Comparison of ENCODE assay signal across 8 cellular contexts in the genomic region with DNA sequence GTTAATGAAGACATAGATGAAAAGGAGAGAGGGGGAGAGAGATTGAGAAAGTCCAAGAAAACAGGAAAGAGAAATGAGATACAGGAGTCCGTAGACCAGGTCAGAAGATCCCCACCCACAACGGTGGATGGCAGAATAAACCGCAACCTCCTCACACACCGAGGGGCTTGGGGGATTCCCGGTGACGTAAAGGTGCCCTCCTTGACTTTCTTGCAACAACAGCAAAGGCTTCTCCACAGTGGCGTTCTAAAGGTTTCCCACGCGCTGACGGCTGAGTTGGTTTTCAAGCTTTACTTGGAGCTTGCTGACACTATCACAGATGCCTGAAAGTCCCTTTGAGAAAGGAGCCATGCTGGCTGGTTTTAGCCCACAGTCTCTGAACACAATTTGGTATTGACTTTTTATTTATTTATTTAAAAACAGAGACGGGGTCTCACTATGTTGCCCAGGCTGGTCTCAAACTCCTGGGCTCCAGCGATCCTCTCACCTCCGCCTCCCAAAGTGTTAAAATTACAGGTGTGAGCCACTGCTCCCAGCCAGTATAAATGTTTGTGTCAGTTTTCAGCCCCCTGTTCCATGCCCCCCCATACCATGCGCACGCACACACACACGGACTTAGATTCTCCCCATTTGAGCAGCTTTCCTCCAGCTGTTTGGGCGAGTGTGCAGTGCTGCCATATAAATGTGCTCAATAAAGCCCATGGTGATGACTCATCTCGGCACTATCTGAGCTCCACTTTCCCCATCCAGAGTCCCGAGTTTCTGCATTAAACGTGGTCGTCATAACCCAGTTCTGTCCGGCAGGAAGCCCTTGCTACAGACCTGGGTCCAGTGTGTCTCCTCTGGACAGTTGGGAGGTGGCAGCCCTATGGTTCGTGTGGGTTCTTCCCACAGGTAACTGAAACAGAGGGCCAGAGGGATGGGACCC. TPM values are rescaled to one million over a fixed set of nuclear protein-coding genes. Genes with fewer than 3 reads are reported as not detected.
DNase-seq lines count a peak whose midpoint lies in the region; ATAC-seq and TF ChIP-seq lines count a peak whose summit lies in the region.

No MANE protein-coding gene starts in this region.

- no peak overlapping the region for H2AFZ ChIP-seq in hepatocyte

- H3K4me2 ChIP-seq in DOHH2 (ENCODE audit: low read length), result peak overlapping the region; percentile 64
- H3K4me2 ChIP-seq in hepatocyte, result no peak overlapping the region

- H3K9me2 ChIP-seq in DOHH2 (replicated peaks; ENCODE audit: control insufficient read depth, low read length), result no peaks in the 10 kb centered on the region
- H3K9me2 ChIP-seq in hepatocyte (replicated peaks; ENCODE audit: insufficient read depth), result no peaks in the 10 kb centered on the region

- H3K4me3 ChIP-seq in DOHH2 (ENCODE audit: low read length) (peak overlapping the region; percentile 19; the same call in 1 of the 2 replicates), hepatocyte (no peak overlapping the region)

- no peaks in the 10 kb centered on the region for H3K9me3 Mint-ChIP-seq in memory B cell

- POLR2A ChIA-PET in HEK293T (lab: Yijun Ruan, JAX), result interaction anchor here (1.3 kb wide), 1 partner anchor 20 kb away, joined by 5 read pairs; no protein-coding TSS in a partner anchor

- no peaks in the 10 kb centered on the region for H3K27me3 Mint-ChIP-seq in memory B cell

- TF ChIP-seq CTCF in DOHH2 (IDR thresholded peaks at IDR 0.05; ENCODE audit: low read depth, low read length, poor library complexity, severe bottlenecking), result no peak
- TF ChIP-seq CTCF in hepatocyte (IDR thresholded peaks at IDR 0.05; ENCODE audit: poor library complexity), result no peak

- no peaks in the 10 kb centered on the region for H3K27me3 ChIP-seq in DOHH2 (ENCODE audit: control insufficient read depth, low read length)
- no peaks in the 10 kb centered on the region for H3K27me3 ChIP-seq in hepatocyte

- H3K36me3 Mint-ChIP-seq in memory B cell, result peaks cover 1% of the 10 kb centered on the region

- H3K4me1 Mint-ChIP-seq in memory B cell, result peaks cover 26% of the 10 kb centered on the region

- ATAC-seq in GM21786 (IDR thresholded peaks at IDR 0.05; ENCODE audit: unreplicated experiment), result peak; percentile 56
- ATAC-seq in memory B cell (ENCODE audit: low read depth), result peak; percentile 82

- H3K9me3 ChIP-seq in DOHH2 (ENCODE audit: control insufficient read depth, insufficient read depth, low read length) (no peaks in the 10 kb centered on the region), hepatocyte (ENCODE audit: low read depth) (no peaks in the 10 kb centered on the region)

- CTCF ChIA-PET in HEK293T (lab: Yijun Ruan, JAX), result interaction anchor here (0.5 kb wide), 1 partner anchor 19 kb away, joined by 3 read pairs; no protein-coding TSS in a partner anchor

- WGBS in hepatocyte (ENCODE audit: low lambda C conversion rate, missing lambda C conversion rate), result 88% methylated on average over 23 of the region's 23 CpGs

- H3K36me3 ChIP-seq in DOHH2 (ENCODE audit: control insufficient read depth, low read length) (no peaks in the 10 kb centered on the region), hepatocyte (replicated peaks; ENCODE audit: insufficient read depth, low read depth) (no peaks in the 10 kb centered on the region)

- no peaks in the 10 kb centered on the region; the same call in 1 of the 2 replicates for H3F3A ChIP-seq in DOHH2 (ENCODE audit: control insufficient read depth, insufficient read depth)

- H3K79me2 ChIP-seq in DOHH2 (ENCODE audit: control insufficient read depth, low read length) (no peaks in the 10 kb centered on the region), hepatocyte (no peaks in the 10 kb centered on the region)

- no peaks in the 10 kb centered on the region for H4K20me1 ChIP-seq in DOHH2 (ENCODE audit: control insufficient read depth, insufficient read depth, low read depth, low read length)
- H4K20me1 ChIP-seq in hepatocyte (ENCODE audit: insufficient read depth, poor library complexity, severe bottlenecking), result no peaks in the 10 kb centered on the region

- peaks cover 43% of the 10 kb centered on the region for H3K4me1 ChIP-seq in DOHH2 (ENCODE audit: control insufficient read depth, low read length)
- peaks cover 10% of the 10 kb centered on the region for H3K4me1 ChIP-seq in hepatocyte (ENCODE audit: insufficient read depth)

- DNase-seq in activated CD4-positive, alpha-beta T cell treated with anti-CD3 and anti-CD28 coated beads, Interleukin-2, amount 50 U/mL, for 4 hours, result peak; percentile 54 to 62
- DNase-seq in memory B cell (ENCODE audit: low spot score in 2 of 2), result peak; percentile 62 to 73
- no peak for DNase-seq in hepatocyte (ENCODE audit: low spot score)
- no peak for DNase-seq in NCI-H69 (lab: John Stamatoyannopoulos, UW)
- DNase-seq in HEK293T (ENCODE audit: extremely low spot score), result no peak
- no peak for DNase-seq in anterior cingulate cortex (lab: John Stamatoyannopoulos, UW)

- H3K27ac Mint-ChIP-seq in memory B cell, result peak overlapping the region; percentile 89

- H3K27ac ChIP-seq in DOHH2 (ENCODE audit: low read depth, low read length) (no peak overlapping the region), hepatocyte (no peak overlapping the region)

- H3K4me3 Mint-ChIP-seq in memory B cell, result peak overlapping the region; percentile 80

TF ChIP-seq in HEK293T, 16 proteins besides CTCF, POLR2A, EP300 and RAD21:
- no peak for TF ChIP-seq L3MBTL2 (conservative IDR thresholded peaks at IDR 0.05)
- TF ChIP-seq SUZ12 (IDR thresholded peaks at IDR 0.05), result no peak
- no peak for TF ChIP-seq FOXM1 (IDR thresholded peaks at IDR 0.05; ENCODE audit: borderline replicate concordance)
- no peak for TF ChIP-seq HDGF (IDR thresholded peaks at IDR 0.05; ENCODE audit: borderline replicate concordance)
- TF ChIP-seq BHLHE40 (IDR thresholded peaks at IDR 0.05; ENCODE audit: borderline replicate concordance), result no peak
- TF ChIP-seq NFRKB (IDR thresholded peaks at IDR 0.05), result no peak
- TF ChIP-seq CTBP1 (IDR thresholded peaks at IDR 0.05; ENCODE audit: borderline replicate concordance), result no peak
- no peak for TF ChIP-seq FOXK2 (IDR thresholded peaks at IDR 0.05)
- no peak for TF ChIP-seq ZNF384 (IDR thresholded peaks at IDR 0.05)
- TF ChIP-seq SP1 (IDR thresholded peaks at IDR 0.05), result no peak
- TF ChIP-seq TARDBP (IDR thresholded peaks at IDR 0.05), result no peak
- TF ChIP-seq, protein P1, sequence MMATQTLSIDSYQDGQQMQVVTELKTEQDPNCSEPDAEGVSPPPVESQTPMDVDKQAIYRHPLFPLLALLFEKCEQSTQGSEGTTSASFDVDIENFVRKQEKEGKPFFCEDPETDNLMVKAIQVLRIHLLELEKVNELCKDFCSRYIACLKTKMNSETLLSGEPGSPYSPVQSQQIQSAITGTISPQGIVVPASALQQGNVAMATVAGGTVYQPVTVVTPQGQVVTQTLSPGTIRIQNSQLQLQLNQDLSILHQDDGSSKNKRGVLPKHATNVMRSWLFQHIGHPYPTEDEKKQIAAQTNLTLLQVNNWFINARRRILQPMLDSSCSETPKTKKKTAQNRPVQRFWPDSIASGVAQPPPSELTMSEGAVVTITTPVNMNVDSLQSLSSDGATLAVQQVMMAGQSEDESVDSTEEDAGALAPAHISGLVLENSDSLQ (IDR thresholded peaks at IDR 0.05), result no peak
- TF ChIP-seq ELF4 (IDR thresholded peaks at IDR 0.05), result no peak
- TF ChIP-seq FOXA1 (IDR thresholded peaks at IDR 0.05), result no peak
- TF ChIP-seq ARNT (IDR thresholded peaks at IDR 0.05), result no peak
- no peak for TF ChIP-seq LEF1 (IDR thresholded peaks at IDR 0.05; ENCODE audit: borderline replicate concordance)

RNA-seq across cellular contexts. Expression of a gene that starts 33.0 kb away (rescaled TPM):
- 35.3 and 52.9 TPM in 2 replicates for total RNA-seq in hepatocyte
- 70.8 and 71.4 TPM in 2 replicates for polyA plus RNA-seq in hepatocyte

Comparison
In these comparisons a context has a peak if more than half of its experiments do, and no peak if none do; other contexts are left out.
1. DNase-seq: peak in activated CD4-positive, alpha-beta T cell treated with anti-CD3 and anti-CD28 coated beads, Interleukin-2, amount 50 U/mL, for 4 hours (2 of 2) and memory B cell (2 of 2); none in hepatocyte (single experiment), NCI-H69 (single experiment), HEK293T (single experiment) and anterior cingulate cortex (0 of 58).